In the genomic region with DNA sequence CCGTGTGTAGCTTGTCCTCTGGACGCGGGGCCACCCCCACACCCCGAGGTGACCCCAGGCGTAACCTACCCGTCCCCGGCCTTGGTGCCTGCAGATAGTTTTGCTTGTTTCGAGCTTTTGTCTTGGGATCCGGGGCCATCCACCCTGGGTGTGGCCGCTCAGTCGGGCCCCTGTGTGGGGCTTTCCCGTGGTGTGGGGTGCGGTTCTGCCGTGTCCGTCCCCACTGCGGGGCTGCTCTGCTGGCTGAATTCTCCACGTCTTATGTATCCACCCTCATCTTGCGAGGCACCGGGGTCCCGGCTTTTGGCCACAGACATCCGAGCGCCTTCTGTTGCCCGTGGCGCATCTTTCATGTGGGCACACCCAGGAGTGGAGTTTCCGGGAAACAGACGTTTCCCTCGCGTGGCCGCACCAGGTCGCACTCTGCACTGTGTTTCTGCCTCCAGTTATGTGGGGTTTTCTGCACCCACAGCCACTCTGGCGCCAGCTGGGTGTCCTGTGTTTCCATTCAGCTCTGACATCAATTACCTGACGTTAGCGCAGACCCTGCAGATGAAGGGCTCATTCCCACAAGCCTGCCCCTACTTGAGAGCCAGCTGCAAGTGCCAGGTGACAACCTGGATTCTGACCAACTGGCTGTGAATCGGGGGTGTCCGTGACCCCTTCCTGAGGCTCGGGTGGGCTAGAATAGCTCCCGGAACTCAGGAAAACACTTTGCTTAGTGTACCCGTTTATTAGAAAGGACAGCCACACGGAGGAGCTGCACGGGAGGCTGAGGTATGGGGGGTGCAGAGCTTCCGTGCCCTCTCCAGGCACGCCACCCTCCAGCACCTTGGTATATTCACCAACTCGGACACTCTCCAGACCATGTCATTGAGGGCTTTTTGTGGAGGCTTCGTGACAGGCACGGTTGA, we compare ENCODE assay signal across 18 cellular contexts.
DNase-seq lines count a peak whose midpoint lies in the region; ATAC-seq and TF ChIP-seq lines count a peak whose summit lies in the region.
"Had no signal": no experiment of that assay in that cellular context is flagged by ENCODE, and none has a peak within 500 bp of the region (broad histone marks: within the 10 kb centered on the region; RNA-seq: fewer than 3 reads in every experiment).

No MANE protein-coding gene starts in this region.

- H3K36me3 ChIP-seq in HUES48 (ENCODE audit: control insufficient read depth, insufficient read depth, low read length) (no peaks in the 10 kb centered on the region), neural progenitor cell (peaks cover 4% of the 10 kb centered on the region)
- H3K36me3 ChIP-seq: gastroesophageal sphincter had no signal

- peaks cover 29% of the 10 kb centered on the region for H3F3A ChIP-seq in neural progenitor cell (ENCODE audit: low read depth)

- H2AFZ ChIP-seq in neural progenitor cell (replicated peaks) = no peak overlapping the region

- H3K36me3 Mint-ChIP-seq in neural progenitor cell (peaks cover 2% of the 10 kb centered on the region), progenitor cell of endocrine pancreas (ENCODE audit: insufficient read depth) (peaks cover 11% of the 10 kb centered on the region)

- ATAC-seq in HG03432 (IDR thresholded peaks at IDR 0.05; ENCODE audit: unreplicated experiment) = no peak
- ATAC-seq: activated CD4-positive, alpha-beta T cell treated with anti-CD3 and anti-CD28 coated beads for 36 hours; gastroesophageal sphincter; GM12878 had no signal

- no peak overlapping the region; the same call in 1 of the 2 replicates for H3K4me3 ChIP-seq in HUES48 (ENCODE audit: low read depth, low read length)
- H3K4me3 ChIP-seq in dorsolateral prefrontal cortex = peak overlapping the region in 33 of 59 donors; percentile 4 to 45 (median 26)
- peak overlapping the region; percentile 35 for H3K4me3 ChIP-seq in neural progenitor cell
- H3K4me3 ChIP-seq: gastroesophageal sphincter, GM12878 had no signal

- peak overlapping the region; percentile 75 for H3K4me2 ChIP-seq in neural progenitor cell

- H3K4me1 Mint-ChIP-seq in neural progenitor cell = peaks cover 19% of the 10 kb centered on the region
- no peaks in the 10 kb centered on the region for H3K4me1 Mint-ChIP-seq in progenitor cell of endocrine pancreas (ENCODE audit: low read depth)

- no peaks in the 10 kb centered on the region for H3K9me3 ChIP-seq in HUES48 (ENCODE audit: control insufficient read depth, insufficient read depth, low read length)
- no peaks in the 10 kb centered on the region for H3K9me3 ChIP-seq in neural progenitor cell (ENCODE audit: low read depth)

- H3K4me1 ChIP-seq in HUES48 (ENCODE audit: control insufficient read depth, insufficient read depth, low read length) (peaks cover 21% of the 10 kb centered on the region), neural progenitor cell (peaks cover 20% of the 10 kb centered on the region)
- H3K4me1 ChIP-seq: gastroesophageal sphincter had no signal

- H3K27ac ChIP-seq in HUES48 (ENCODE audit: low read depth, low read length) (peak overlapping the region; percentile 59), dorsolateral prefrontal cortex (no peak overlapping the region), neural progenitor cell (no peak overlapping the region)
- H3K27ac ChIP-seq: gastroesophageal sphincter, HL-60 had no signal

- DNase-seq in NCI-H1417 (lab: John Stamatoyannopoulos, UW) (peak in 2 of 3 experiments; percentile 45 to 49), NCI-H1417 treated with DMSO at 0.1 percent for 48 hours (lab: John Stamatoyannopoulos, UW) (no peak), dorsolateral prefrontal cortex (peak in 1 of 10 donors; percentile 38), neural progenitor cell (ENCODE audit: low spot score) (no peak), progenitor cell of endocrine pancreas (ENCODE audit: low spot score, unreplicated experiment) (no peak), SW 1271 (lab: John Stamatoyannopoulos, UW) (no peak)
- DNase-seq: activated CD4-positive, alpha-beta T cell treated with anti-CD3 and anti-CD28 coated beads for 36 hours; cerebellar nuclear complex; HFFc6; NCI-H2029; NCI-H82 had no signal

- peaks cover 21% of the 10 kb centered on the region for H3K79me2 ChIP-seq in neural progenitor cell (ENCODE audit: low read depth)

- no peak overlapping the region for H3K4me3 Mint-ChIP-seq in neural progenitor cell
- no peak overlapping the region for H3K4me3 Mint-ChIP-seq in progenitor cell of endocrine pancreas (ENCODE audit: low read depth)
- H3K4me3 Mint-ChIP-seq: activated CD4-positive, alpha-beta T cell treated with anti-CD3 and anti-CD28 coated beads for 36 hours; HFFc6; T-helper 2 cell treated with Interferon-gamma antibody and Interleukin-4, amounts not matched to agents 5 μg/mL and 100 μg/mL, for 36 hours had no signal

- intact Hi-C loops in dorsolateral prefrontal cortex (cut with DNase I) = no loop called here

- H3K27ac Mint-ChIP-seq in neural progenitor cell = peak overlapping the region; percentile 90
- H3K27ac Mint-ChIP-seq in progenitor cell of endocrine pancreas = no peak overlapping the region
- H3K27ac Mint-ChIP-seq: activated CD4-positive, alpha-beta T cell treated with anti-CD3 and anti-CD28 coated beads for 36 hours; HFFc6; T-helper 2 cell treated with Interferon-gamma antibody and Interleukin-4, amounts not matched to agents 5 μg/mL and 100 μg/mL, for 36 hours had no signal

- H3K27me3 Mint-ChIP-seq in neural progenitor cell (ENCODE audit: insufficient read depth, low read depth) = peaks cover 11% of the 10 kb centered on the region
- no peaks in the 10 kb centered on the region for H3K27me3 Mint-ChIP-seq in progenitor cell of endocrine pancreas
- H3K27me3 Mint-ChIP-seq: activated CD4-positive, alpha-beta T cell treated with anti-CD3 and anti-CD28 coated beads for 36 hours; CD8-positive, alpha-beta memory T cell had no signal

- H3K9ac ChIP-seq in HUES48 (ENCODE audit: low read depth, low read length) (no peak overlapping the region), neural progenitor cell (no peak overlapping the region)

- no peak for TF ChIP-seq CTCF in dorsolateral prefrontal cortex (IDR thresholded peaks at IDR 0.05 in 54 of 56, conservative IDR thresholded peaks at IDR 0.05 in 2 of 56; ENCODE audit: low read depth in 1 of 56, partially characterized antibody in 56 of 56)
- TF ChIP-seq CTCF in neural progenitor cell (IDR thresholded peaks at IDR 0.05) = no peak
- no peak for TF ChIP-seq CTCF in progenitor cell of endocrine pancreas (IDR thresholded peaks at IDR 0.05; ENCODE audit: unreplicated experiment)

- peaks cover 33% of the 10 kb centered on the region for H4K20me1 ChIP-seq in neural progenitor cell (ENCODE audit: low read depth)

- H3K27me3 ChIP-seq in HUES48 (ENCODE audit: control insufficient read depth, insufficient read depth, low read length) (no peaks in the 10 kb centered on the region), dorsolateral prefrontal cortex (no peaks in the 10 kb centered on the region), neural progenitor cell (no peaks in the 10 kb centered on the region)

- H3K9me3 Mint-ChIP-seq in neural progenitor cell (peaks cover 16% of the 10 kb centered on the region), progenitor cell of endocrine pancreas (ENCODE audit: low read depth) (peaks cover 6% of the 10 kb centered on the region)
- H3K9me3 Mint-ChIP-seq: HFFc6; T-helper 2 cell treated with Interferon-gamma antibody and Interleukin-4, amounts not matched to agents 5 μg/mL and 100 μg/mL, for 36 hours had no signal

Comparison
In these comparisons a context has a peak if more than half of its experiments do, and no peak if none do; other contexts are left out.
1. DNase-seq: peak in NCI-H1417 (2 of 3); none in NCI-H1417 treated with DMSO at 0.1 percent for 48 hours (single experiment), neural progenitor cell (single experiment), progenitor cell of endocrine pancreas (single experiment) and SW 1271 (0 of 2).